Comparison of ENCODE assay signal across 20 cellular contexts in the genomic region with DNA sequence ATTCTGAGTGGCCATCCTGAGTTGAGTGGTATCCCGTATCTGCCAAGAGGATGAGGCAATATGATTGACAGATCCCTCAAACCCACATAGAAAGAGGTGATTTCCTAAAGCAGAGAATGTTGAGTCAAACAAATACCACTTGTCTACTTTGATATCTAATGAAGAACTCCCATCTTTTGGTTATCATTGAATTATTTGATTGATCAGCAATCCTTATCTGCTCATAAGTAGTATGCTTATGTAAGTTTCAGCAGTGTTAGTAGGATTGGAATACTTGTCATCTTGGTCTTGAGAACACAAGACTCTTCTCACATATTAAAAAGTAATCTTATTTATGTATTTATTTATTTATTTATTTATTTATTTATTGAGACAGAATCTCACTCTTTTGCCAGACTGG.
DNase-seq lines count a peak whose midpoint lies in the region; ATAC-seq, FAIRE-seq and TF ChIP-seq lines count a peak whose summit lies in the region.
"Had no signal": no experiment of that assay in that cellular context is flagged by ENCODE, and none has a peak within 500 bp of the region (broad histone marks: within the 10 kb centered on the region; RNA-seq: fewer than 3 reads in every experiment).

No MANE protein-coding gene starts in this region.

- no peak for TF ChIP-seq EP300 in A549 (IDR thresholded peaks at IDR 0.05)
- TF ChIP-seq EP300 in K562 (IDR thresholded peaks at IDR 0.05; ENCODE audit: low read length): no peak

- H3K9me3 ChIP-seq in A549 (peaks cover 4% of the 10 kb centered on the region; the same call in 2 of the 3 replicates), K562 (replicated peaks; ENCODE audit: control insufficient read depth, insufficient read depth, low read depth, low read length) (no peaks in the 10 kb centered on the region)

- POLR2A ChIA-PET in A549 (lab: Yijun Ruan, JAX) (no interaction called here), HEK293T (lab: Yijun Ruan, JAX) (no interaction called here), K562 (lab: Yijun Ruan, JAX) (no interaction called here)

- no peak overlapping the region for H3K9ac ChIP-seq in K562 (ENCODE audit: insufficient read depth in 1 of 2, low read depth in 2 of 2, low read length in 2 of 2)
- H3K9ac ChIP-seq: BLaER1 treated with 17β-estradiol and CSF1 and Interleukin-3, amounts not matched to agents 10 nM and 100 nM had no signal

- 77% methylated on average over 1 of the region's 1 CpG for WGBS in A549 (ENCODE audit: missing lambda C conversion rate)
- 17% methylated on average over 1 of the region's 1 CpG for WGBS in K562 (ENCODE audit: insufficient coverage, low coverage, missing lambda C conversion rate)

- no peak for TF ChIP-seq CTCF in A549 (IDR thresholded peaks at IDR 0.05)
- no peak for TF ChIP-seq CTCF in K562 (IDR thresholded peaks at IDR 0.05 in 2 of 3, conservative IDR thresholded peaks at IDR 0.05 in 1 of 3; ENCODE audit: insufficient read depth in 2 of 3, low read depth in 1 of 3, low read length in 3 of 3)

- intact Hi-C loops in K562 (cut with micrococcal nuclease): no loop called here

- no peaks in the 10 kb centered on the region for H3K79me2 ChIP-seq in K562 (ENCODE audit: control insufficient read depth, insufficient read depth, low read length)

- ATAC-seq in A549 (no peak), K562 (no peak)
- ATAC-seq: CD8-positive, alpha-beta T cell had no signal

- H3K27ac ChIP-seq in A549 (no peak overlapping the region; a peak in 1 of 6 replicates), K562 (ENCODE audit: extremely low read depth, low read depth, low read length) (no peak overlapping the region)
- H3K27ac ChIP-seq: BLaER1 treated with 17β-estradiol and CSF1 and Interleukin-3, amounts not matched to agents 10 nM and 100 nM; C4-2B had no signal

- FAIRE-seq in A549 (lab: Jason Lieb, UNC) (no peak), K562 (lab: Jason Lieb, UNC) (no peak)
- FAIRE-seq: A204.1, D721Med, G401.6, GM12892, GM18507 had no signal

- CTCF ChIA-PET in A549 (lab: Yijun Ruan, JAX): interaction anchor here (0.6 to 2.1 kb wide), 2 partner anchors 8 to 66 kb away, joined by 4 to 6 read pairs; no protein-coding TSS in a partner anchor
- CTCF ChIA-PET in HEK293T (lab: Yijun Ruan, JAX): no interaction called here
- CTCF ChIA-PET in K562 (lab: Yijun Ruan, JAX; ENCODE audit: low intra/inter-chr PET ratio): no interaction called here

- peaks cover 16% of the 10 kb centered on the region for H3K4me1 ChIP-seq in A549
- no peaks in the 10 kb centered on the region for H3K4me1 ChIP-seq in K562 (replicated peaks in 1 of 2; ENCODE audit: control insufficient read depth in 2 of 2, insufficient read depth in 2 of 2, low read length in 2 of 2)
- H3K4me1 ChIP-seq: BLaER1 treated with 17β-estradiol and CSF1 and Interleukin-3, amounts not matched to agents 10 nM and 100 nM; Caco-2 had no signal

- H3K4me2 ChIP-seq in A549 (no peak overlapping the region), K562 (ENCODE audit: insufficient read depth, low read length) (no peak overlapping the region)
- H3K4me2 ChIP-seq: BLaER1 treated with 17β-estradiol and CSF1 and Interleukin-3, amounts not matched to agents 10 nM and 100 nM had no signal

- H3K4me3 ChIP-seq in A549 (no peak overlapping the region), K562 (no peak overlapping the region)
- H3K4me3 ChIP-seq: BLaER1 treated with 17β-estradiol and CSF1 and Interleukin-3, amounts not matched to agents 10 nM and 100 nM had no signal

- H4K20me1 ChIP-seq in K562 (replicated peaks; ENCODE audit: control insufficient read depth, insufficient read depth, low read length): no peaks in the 10 kb centered on the region
- H4K20me1 ChIP-seq: BLaER1 treated with 17β-estradiol and CSF1 and Interleukin-3, amounts not matched to agents 10 nM and 100 nM had no signal

- H3K27me3 ChIP-seq in K562 (ENCODE audit: control insufficient read depth in 2 of 2, insufficient read depth in 2 of 2, low read length in 2 of 2): no peaks in the 10 kb centered on the region
- H3K27me3 ChIP-seq: BLaER1 treated with 17β-estradiol and CSF1 and Interleukin-3, amounts not matched to agents 10 nM and 100 nM had no signal

- no peaks in the 10 kb centered on the region for H3K9me1 ChIP-seq in K562 (ENCODE audit: control insufficient read depth, insufficient read depth, low read length)

- H3K36me3 ChIP-seq in K562 (ENCODE audit: control insufficient read depth, insufficient read depth, low read length): no peaks in the 10 kb centered on the region
- H3K36me3 ChIP-seq: BLaER1 treated with 17β-estradiol and CSF1 and Interleukin-3, amounts not matched to agents 10 nM and 100 nM had no signal

- TF ChIP-seq POLR2A in A549 (IDR thresholded peaks at IDR 0.05; ENCODE audit: low read length) (no peak), K562 (conservative IDR thresholded peaks at IDR 0.05) (no peak)

- BruUV-seq in K562 (replicated peaks; lab: Mats Ljungman, UMichigan): no TSS peak

- DNase-seq in A549 (ENCODE audit: low read depth in 1 of 2, low spot score in 1 of 2): no peak
- DNase-seq in HEK293T (ENCODE audit: extremely low spot score): no peak
- no peak for DNase-seq in K562 (ENCODE audit: extremely low read depth in 1 of 4, low spot score in 3 of 4)
- DNase-seq in activated CD4-positive, CD25-positive, alpha-beta regulatory T cell treated with anti-CD3 and anti-CD28 coated beads, Interleukin-2, amount 50 U/mL, for 72 hours: no peak
- no peak for DNase-seq in SKM-1 treated with dmso at 0.1 percent for 144 hours (lab: John Stamatoyannopoulos, UW; ENCODE audit: unreplicated experiment)
- DNase-seq: 8988T; AML-193; Caco-2; Calu3; CD4-positive, alpha-beta T cell; CD8-positive, alpha-beta T cell; DMS79 treated with DMSO at 0.1 percent for 48 hours; GF-D8 had no signal

- TF ChIP-seq RAD21 in A549 (conservative IDR thresholded peaks at IDR 0.05 in 1 of 2, IDR thresholded peaks at IDR 0.05 in 1 of 2) (no peak), K562 (CRISPR knock-in tag; conservative IDR thresholded peaks at IDR 0.05 in 1 of 2, IDR thresholded peaks at IDR 0.05 in 1 of 2) (no peak)

- no peak overlapping the region for H2AFZ ChIP-seq in K562 (ENCODE audit: low read depth, low read length)

- in situ Hi-C loops in K562 (cut with MboI): no loop called here

TF ChIP-seq in A549, 52 proteins besides CTCF, POLR2A, EP300 and RAD21:
- TF ChIP-seq EHF (CRISPR knock-in tag; IDR thresholded peaks at IDR 0.05) (no peak), MAFK (IDR thresholded peaks at IDR 0.05; ENCODE audit: partially characterized antibody) (peak; percentile 59)

TF ChIP-seq in HEK293T, 16 proteins besides CTCF, POLR2A, EP300 and RAD21:
- TF ChIP-seq ARNT (IDR thresholded peaks at IDR 0.05): no peak
- TF ChIP-seq, protein P1, sequence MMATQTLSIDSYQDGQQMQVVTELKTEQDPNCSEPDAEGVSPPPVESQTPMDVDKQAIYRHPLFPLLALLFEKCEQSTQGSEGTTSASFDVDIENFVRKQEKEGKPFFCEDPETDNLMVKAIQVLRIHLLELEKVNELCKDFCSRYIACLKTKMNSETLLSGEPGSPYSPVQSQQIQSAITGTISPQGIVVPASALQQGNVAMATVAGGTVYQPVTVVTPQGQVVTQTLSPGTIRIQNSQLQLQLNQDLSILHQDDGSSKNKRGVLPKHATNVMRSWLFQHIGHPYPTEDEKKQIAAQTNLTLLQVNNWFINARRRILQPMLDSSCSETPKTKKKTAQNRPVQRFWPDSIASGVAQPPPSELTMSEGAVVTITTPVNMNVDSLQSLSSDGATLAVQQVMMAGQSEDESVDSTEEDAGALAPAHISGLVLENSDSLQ (IDR thresholded peaks at IDR 0.05): peak; percentile 8; the same call in 1 of the 2 replicates
TF ChIP-seq in HEK293T: peak in this region for 1.

TF ChIP-seq in K562, 482 proteins besides CTCF, POLR2A, EP300 and RAD21 (continues in another document):
- TF ChIP-seq, protein P2, sequence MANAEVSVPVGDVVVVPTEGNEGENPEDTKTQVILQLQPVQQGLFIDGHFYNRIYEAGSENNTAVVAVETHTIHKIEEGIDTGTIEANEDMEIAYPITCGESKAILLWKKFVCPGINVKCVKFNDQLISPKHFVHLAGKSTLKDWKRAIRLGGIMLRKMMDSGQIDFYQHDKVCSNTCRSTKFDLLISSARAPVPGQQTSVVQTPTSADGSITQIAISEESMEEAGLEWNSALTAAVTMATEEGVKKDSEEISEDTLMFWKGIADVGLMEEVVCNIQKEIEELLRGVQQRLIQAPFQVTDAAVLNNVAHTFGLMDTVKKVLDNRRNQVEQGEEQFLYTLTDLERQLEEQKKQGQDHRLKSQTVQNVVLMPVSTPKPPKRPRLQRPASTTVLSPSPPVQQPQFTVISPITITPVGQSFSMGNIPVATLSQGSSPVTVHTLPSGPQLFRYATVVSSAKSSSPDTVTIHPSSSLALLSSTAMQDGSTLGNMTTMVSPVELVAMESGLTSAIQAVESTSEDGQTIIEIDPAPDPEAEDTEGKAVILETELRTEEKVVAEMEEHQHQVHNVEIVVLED (CRISPR knock-in tag; IDR thresholded peaks at IDR 0.05): no peak
- TF ChIP-seq TCF3 (CRISPR knock-in tag; IDR thresholded peaks at IDR 0.05) (no peak), XRCC5 (IDR thresholded peaks at IDR 0.05; ENCODE audit: low read depth, low read length) (no peak), ZNF232 (CRISPR knock-in tag; IDR thresholded peaks at IDR 0.05) (no peak), TAL1 (IDR thresholded peaks at IDR 0.05) (no peak)
- TF ChIP-seq, protein P3, sequence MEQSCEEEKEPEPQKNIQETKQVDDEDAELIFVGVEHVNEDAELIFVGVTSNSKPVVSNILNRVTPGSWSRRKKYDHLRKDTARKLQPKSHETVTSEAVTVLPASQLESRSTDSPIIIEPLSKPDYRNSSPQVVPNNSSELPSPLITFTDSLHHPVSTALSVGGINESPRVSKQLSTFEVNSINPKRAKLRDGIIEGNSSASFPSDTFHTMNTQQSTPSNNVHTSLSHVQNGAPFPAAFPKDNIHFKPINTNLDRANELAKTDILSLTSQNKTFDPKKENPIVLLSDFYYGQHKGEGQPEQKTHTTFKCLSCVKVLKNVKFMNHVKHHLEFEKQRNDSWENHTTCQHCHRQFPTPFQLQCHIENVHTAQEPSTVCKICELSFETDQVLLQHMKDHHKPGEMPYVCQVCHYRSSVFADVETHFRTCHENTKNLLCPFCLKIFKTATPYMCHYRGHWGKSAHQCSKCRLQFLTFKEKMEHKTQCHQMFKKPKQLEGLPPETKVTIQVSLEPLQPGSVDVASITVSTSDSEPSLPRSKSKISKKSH (CRISPR knock-in tag; IDR thresholded peaks at IDR 0.05): no peak
